ENCODE assay signal across 10 cellular contexts in the genomic region with DNA sequence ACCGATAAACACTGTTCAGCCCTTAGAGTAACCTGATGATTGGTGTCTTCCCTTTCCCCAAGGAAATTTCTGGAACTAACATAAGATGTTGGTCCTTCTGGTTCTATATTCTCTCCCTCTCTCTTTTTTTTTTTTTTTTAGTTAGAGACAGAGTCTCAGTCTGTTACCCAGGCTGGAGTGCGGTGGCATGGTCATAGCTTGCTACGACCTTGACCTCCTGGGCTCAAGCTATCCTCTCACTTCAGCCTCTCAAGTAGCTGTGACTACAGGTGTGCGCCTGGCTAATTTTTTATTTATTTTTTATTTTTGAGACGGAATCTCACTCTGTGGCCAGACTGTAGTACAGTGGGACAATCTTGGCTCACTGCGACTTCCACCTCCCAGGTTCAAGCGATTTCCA. TPM values are rescaled to one million over a fixed set of nuclear protein-coding genes. Genes with fewer than 3 reads are reported as not detected.
A peak's percentile ranks its signal among the peaks of the same experiment; 100 is the strongest.
DNase-seq lines count a peak whose midpoint lies in the region; ATAC-seq and TF ChIP-seq lines count a peak whose summit lies in the region.
"Had no signal": no experiment of that assay in that cellular context is flagged by ENCODE, and none has a peak within 500 bp of the region (broad histone marks: within the 10 kb centered on the region; RNA-seq: fewer than 3 reads in every experiment).

No MANE protein-coding gene starts in this region.

- peak overlapping the region; percentile 42 for H3K27ac ChIP-seq in ACC112 (ENCODE audit: low read depth, low read length)
- peak overlapping the region; percentile 60 for H3K27ac ChIP-seq in DOHH2 (ENCODE audit: low read depth, low read length)
- H3K27ac ChIP-seq in caudate nucleus (ENCODE audit: low read depth, low read length): peak overlapping the region; percentile 48

- intact Hi-C loops in natural killer cell (cut with micrococcal nuclease): no loop called here

- peak overlapping the region; percentile 52 for H3K4me2 ChIP-seq in DOHH2 (ENCODE audit: low read length)

- H2AFZ ChIP-seq in ACC112 (ENCODE audit: low read length, unreplicated experiment): no peak overlapping the region

- H3K36me3 Mint-ChIP-seq in natural killer cell: no peaks in the 10 kb centered on the region

- no peaks in the 10 kb centered on the region for H3K27me3 Mint-ChIP-seq in natural killer cell (ENCODE audit: low read depth in 2 of 2)

- H3K79me2 ChIP-seq in ACC112 (ENCODE audit: control insufficient read depth, insufficient read depth, low read length, unreplicated experiment): peaks cover 95% of the 10 kb centered on the region
- peaks cover 100% of the 10 kb centered on the region for H3K79me2 ChIP-seq in DOHH2 (ENCODE audit: control insufficient read depth, low read length)

- peak overlapping the region; percentile 32 for H3K4me3 ChIP-seq in ACC112 (ENCODE audit: low read depth, low read length)
- H3K4me3 ChIP-seq in DOHH2 (ENCODE audit: low read length): 0 out of 2 replicates have a peak overlapping the region, but pooled peaks have one; percentile 51
- H3K4me3 ChIP-seq: uterus had no signal

- H3K27me3 ChIP-seq in ACC112 (ENCODE audit: insufficient read depth, low read length) (no peaks in the 10 kb centered on the region), DOHH2 (ENCODE audit: control insufficient read depth, low read length) (no peaks in the 10 kb centered on the region)
- H3K27me3 ChIP-seq: uterus had no signal

- H3F3A ChIP-seq in DOHH2 (ENCODE audit: control insufficient read depth, insufficient read depth): peaks cover 13% of the 10 kb centered on the region

- H3K9me3 Mint-ChIP-seq in natural killer cell: no peaks in the 10 kb centered on the region

- H3K36me3 ChIP-seq in ACC112 (ENCODE audit: insufficient read depth, low read length) (peaks cover 1% of the 10 kb centered on the region; the same call in 1 of the 2 replicates), DOHH2 (ENCODE audit: control insufficient read depth, low read length) (peaks cover 39% of the 10 kb centered on the region)
- H3K36me3 ChIP-seq: uterus had no signal

- no peaks in the 10 kb centered on the region for H3K9me2 ChIP-seq in DOHH2 (replicated peaks; ENCODE audit: control insufficient read depth, low read length)

- H4K20me1 ChIP-seq in DOHH2 (ENCODE audit: control insufficient read depth, insufficient read depth, low read depth, low read length): peaks cover 47% of the 10 kb centered on the region

- H3K4me1 ChIP-seq in ACC112 (ENCODE audit: control insufficient read depth, insufficient read depth, low read length, unreplicated experiment) (peaks cover 39% of the 10 kb centered on the region), DOHH2 (ENCODE audit: control insufficient read depth, low read length) (peaks cover 76% of the 10 kb centered on the region)

- H3K4me1 Mint-ChIP-seq in natural killer cell: peaks cover 53 to 64% of the 10 kb centered on the region in 2 donors

- no peaks in the 10 kb centered on the region for H3K9me3 ChIP-seq in DOHH2 (ENCODE audit: control insufficient read depth, insufficient read depth, low read length)
- H3K9me3 ChIP-seq: uterus had no signal

- H3K4me3 Mint-ChIP-seq in natural killer cell: peak overlapping the region; percentile 58

- peak overlapping the region; percentile 75 to 78 for H3K27ac Mint-ChIP-seq in natural killer cell

- TF ChIP-seq CTCF in DOHH2 (IDR thresholded peaks at IDR 0.05; ENCODE audit: low read depth, low read length, poor library complexity, severe bottlenecking): no peak
- no peak for TF ChIP-seq CTCF in natural killer cell (IDR thresholded peaks at IDR 0.05)

- DNase-seq in caudate nucleus (lab: John Stamatoyannopoulos, UW) (no peak), natural killer cell (no peak), NCI-H2029 treated with DMSO at 0.1 percent for 48 hours (lab: John Stamatoyannopoulos, UW) (no peak), OCI-M2 (lab: John Stamatoyannopoulos, UW; ENCODE audit: unreplicated experiment) (no peak)
- DNase-seq: NCI-H2081, uterus had no signal

- ATAC-seq in natural killer cell (no peak), HG03457 (IDR thresholded peaks at IDR 0.05; ENCODE audit: unreplicated experiment) (no peak), GM21786 (IDR thresholded peaks at IDR 0.05; ENCODE audit: unreplicated experiment) (no peak)

RNA-seq across cellular contexts. Expression of a gene that starts 12.9 kb away (rescaled TPM):
- total RNA-seq in natural killer cell: 10 to 100 TPM; 50.5 to 74.3 (median 61.3) TPM

RNA-seq across cellular contexts. Expression of a gene that starts 55.4 kb away (rescaled TPM):
- total RNA-seq in natural killer cell: 10 to 100 TPM; 23.1 to 30.8 (median 26.4) TPM
